1 cellular context compared by ENCODE assay signal in the genomic region with DNA sequence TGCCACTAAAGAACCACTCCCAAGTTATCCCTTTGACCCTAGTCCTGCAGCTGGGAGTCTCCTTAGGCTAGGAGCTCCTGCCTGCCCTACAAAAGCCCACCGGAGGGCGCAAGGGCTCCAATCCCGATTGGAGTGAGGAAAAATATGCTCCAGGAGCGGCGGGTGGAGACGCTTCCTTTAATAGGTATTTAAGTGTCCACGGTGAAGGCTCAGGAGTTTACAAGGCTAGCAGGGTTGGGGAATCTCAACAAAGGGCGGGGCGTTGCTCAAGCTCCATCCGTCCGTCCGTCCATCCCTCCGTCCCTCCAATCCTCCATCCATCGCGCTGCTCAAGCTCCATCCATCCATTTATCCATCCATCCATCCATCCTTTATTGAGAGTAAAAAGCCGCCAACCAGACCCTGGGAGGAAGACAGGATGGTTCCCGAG.
TF ChIP-seq lines count a peak whose summit lies in the region.

No MANE protein-coding gene starts in this region.

TF ChIP-seq in endothelial cell of umbilical vein, 7 proteins besides CTCF, POLR2A, EP300 and RAD21:
- TF ChIP-seq JUN (IDR thresholded peaks at IDR 0.05; ENCODE audit: borderline replicate concordance, insufficient read depth, insufficient read length, low read depth), result no peak
- TF ChIP-seq FOS (IDR thresholded peaks at IDR 0.05; ENCODE audit: borderline replicate concordance, insufficient read depth, low read length), result no peak
- TF ChIP-seq, protein P1, sequence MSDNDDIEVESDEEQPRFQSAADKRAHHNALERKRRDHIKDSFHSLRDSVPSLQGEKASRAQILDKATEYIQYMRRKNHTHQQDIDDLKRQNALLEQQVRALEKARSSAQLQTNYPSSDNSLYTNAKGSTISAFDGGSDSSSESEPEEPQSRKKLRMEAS (IDR thresholded peaks at IDR 0.05; ENCODE audit: insufficient read depth, insufficient read length), result no peak
- no peak for TF ChIP-seq MYC (IDR thresholded peaks at IDR 0.05; ENCODE audit: low read depth, low read length)
- TF ChIP-seq GATA2 (IDR thresholded peaks at IDR 0.05; ENCODE audit: insufficient read depth, insufficient read length, low read depth, low read length), result no peak
- no peak for TF ChIP-seq EZH2 (IDR thresholded peaks at IDR 0.05; ENCODE audit: borderline replicate concordance, low read depth, low read length, severe bottlenecking)
- no peak for TF ChIP-seq POLR2AphosphoS5 (IDR thresholded peaks at IDR 0.05; ENCODE audit: insufficient read depth, low read depth, low read length)
TF ChIP-seq in endothelial cell of umbilical vein: peak in this region for 0.
